ENCODE assay signal across 18 cellular contexts in genomic region chr1:175512637-175513412, GRCh38.
DNase-seq lines count a peak whose midpoint lies in the region; ATAC-seq and TF ChIP-seq lines count a peak whose summit lies in the region.
"Had no signal": no experiment of that assay in that cellular context is flagged by ENCODE, and none has a peak within 500 bp of the region (broad histone marks: within the 10 kb centered on the region; RNA-seq: fewer than 3 reads in every experiment).

No MANE protein-coding gene starts in this region.

- TF ChIP-seq CTCF in natural killer cell (IDR thresholded peaks at IDR 0.05), result no peak

- H3K9me3 ChIP-seq in BLaER1, result no peaks in the 10 kb centered on the region

- H3K9me3 Mint-ChIP-seq in natural killer cell, result no peaks in the 10 kb centered on the region
- H3K9me3 Mint-ChIP-seq: CD4-positive, alpha-beta T cell had no signal

- peaks cover 30 to 31% of the 10 kb centered on the region in 2 donors for H3K4me1 Mint-ChIP-seq in natural killer cell

- no peak overlapping the region for H3K4me3 Mint-ChIP-seq in natural killer cell
- H3K4me3 Mint-ChIP-seq: CD4-positive, alpha-beta T cell had no signal

- H3K27me3 ChIP-seq in BLaER1, result 0 out of 2 replicates have a peak, but pooled peaks cover 5% of the 10 kb centered on the region

- H3K36me3 Mint-ChIP-seq in natural killer cell, result no peaks in the 10 kb centered on the region

- H3K27ac Mint-ChIP-seq in natural killer cell, result peak overlapping the region; percentile 63 to 64
- H3K27ac Mint-ChIP-seq: CD4-positive, alpha-beta T cell had no signal

- no peak overlapping the region for H3K4me3 ChIP-seq in BLaER1

- H3K27ac ChIP-seq in BLaER1, result no peak overlapping the region
- H3K27ac ChIP-seq: RWPE1 had no signal

- no peaks in the 10 kb centered on the region for H3K36me3 ChIP-seq in BLaER1

- no peak overlapping the region for H3K9ac ChIP-seq in BLaER1

- no peak for ATAC-seq in natural killer cell
- ATAC-seq in HG03432 (IDR thresholded peaks at IDR 0.05; ENCODE audit: unreplicated experiment), result no peak
- ATAC-seq in HG03175 (IDR thresholded peaks at IDR 0.05; ENCODE audit: unreplicated experiment), result no peak
- ATAC-seq: PC-3 had no signal

- peaks cover 47% of the 10 kb centered on the region for H3K4me1 ChIP-seq in BLaER1

- peak overlapping the region; percentile 84 for H3K4me2 ChIP-seq in BLaER1

- peak; percentile 2 to 36 for DNase-seq in Kasumi-1 (lab: John Stamatoyannopoulos, UW)
- peak; percentile 7 for DNase-seq in OCI-M1 (lab: John Stamatoyannopoulos, UW)
- DNase-seq in natural killer cell, result no peak
- DNase-seq in T-helper 1 cell, result no peak
- DNase-seq: Calu3; CD4-positive, alpha-beta T cell; H7; KG1; NCI-H1105 treated with DMSO at 0.1 percent for 48 hours; NCI-H187 treated with DMSO at 0.1 percent for 48 hours; NCI-H345; NCI-H526; PC-3; SW 1271 had no signal

- H4K20me1 ChIP-seq in BLaER1, result peaks cover 9% of the 10 kb centered on the region

- intact Hi-C loops in natural killer cell (cut with micrococcal nuclease), result no loop called here

- H3K27me3 Mint-ChIP-seq in natural killer cell (ENCODE audit: low read depth in 2 of 2), result peaks cover 7 to 23% of the 10 kb centered on the region in 2 donors

Comparison
In these comparisons a context has a peak if more than half of its experiments do, and no peak if none do; other contexts are left out.
1. DNase-seq: peak in Kasumi-1 (2 of 2) and OCI-M1 (single experiment); none in natural killer cell (single experiment) and T-helper 1 cell (0 of 5).